Comparison of ENCODE assay signal across 1 cellular context in genomic region chr19:11387154-11388034, GRCh38.
TF ChIP-seq lines count a peak whose summit lies in the region.

No MANE protein-coding gene starts in this region.

TF ChIP-seq in liver, 16 proteins besides CTCF, POLR2A, EP300 and RAD21 (continued from another document):
- TF ChIP-seq REST (IDR thresholded peaks at IDR 0.05): no peak
- no peak for TF ChIP-seq FOXA1 (IDR thresholded peaks at IDR 0.05)
- no peak for TF ChIP-seq ATF3 (IDR thresholded peaks at IDR 0.05)
- TF ChIP-seq YY1 (IDR thresholded peaks at IDR 0.05): peak; percentile 24
- no peak for TF ChIP-seq MAX (IDR thresholded peaks at IDR 0.05)
- TF ChIP-seq HNF4A (conservative IDR thresholded peaks at IDR 0.05): no peak
- no peak for TF ChIP-seq HNF4G (IDR thresholded peaks at IDR 0.05)
